In the genomic region with DNA sequence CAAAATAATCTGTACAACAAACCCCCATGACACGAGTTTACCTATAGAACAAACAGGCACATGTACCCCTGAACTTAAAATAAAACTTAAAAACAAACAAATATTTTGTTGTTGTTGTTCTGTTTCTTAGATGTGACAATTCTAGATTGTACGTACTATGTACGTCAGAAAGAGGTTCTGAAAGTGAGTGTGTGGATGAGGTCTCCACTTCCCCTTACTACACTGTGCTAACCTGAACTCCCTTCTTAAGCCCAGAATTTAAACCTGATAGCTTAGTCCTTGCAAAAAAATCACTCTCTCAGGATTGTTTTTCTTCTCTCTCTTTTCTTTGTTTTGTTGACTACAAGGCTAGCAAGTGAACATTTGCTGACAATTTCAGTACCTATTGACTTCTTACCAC, we compare ENCODE assay signal across 25 cellular contexts.
"Had no signal": no experiment of that assay in that cellular context is flagged by ENCODE, and none has a peak within 500 bp of the region (broad histone marks: within the 10 kb centered on the region; RNA-seq: fewer than 3 reads in every experiment).

No MANE protein-coding gene starts in this region.

- DNase-seq: IMR-90; Karpas-422; KG1; MG63; NCI-H1092; NCI-H1105 treated with DMSO at 0.1 percent for 48 hours; NCI-H1417 treated with DMSO at 0.1 percent for 48 hours; NCI-H146; NCI-H1694 treated with DMSO at 0.1 percent for 48 hours; NCI-H1930; NCI-H2081; NCI-H2107; NCI-H2227 treated with DMSO at 0.1 percent for 48 hours; NCI-H446; NCI-H510A; NCI-H524 treated with DMSO at 0.1 percent for 48 hours; NCI-H69; NCI-H774; NK-92 treated with Interleukin-12 subunit alpha and Interleukin-12 subunit beta, amount 100 ng/mL, for 24 hours; PC-3; SHP77; SK-N-SH had no signal

- FAIRE-seq: HepG2 had no signal

- H3K36me3 ChIP-seq: MG63 had no signal

- H3K27ac ChIP-seq: RWPE1 had no signal

- H3K4me2 ChIP-seq: SK-N-SH had no signal

- H3K27me3 ChIP-seq: MG63 had no signal

- H3K4me3 ChIP-seq: MG63 had no signal

- ATAC-seq: HepG2, Panc1, PC-3 had no signal

- H3K9me2 ChIP-seq: SK-N-SH had no signal
